In the genomic region with DNA sequence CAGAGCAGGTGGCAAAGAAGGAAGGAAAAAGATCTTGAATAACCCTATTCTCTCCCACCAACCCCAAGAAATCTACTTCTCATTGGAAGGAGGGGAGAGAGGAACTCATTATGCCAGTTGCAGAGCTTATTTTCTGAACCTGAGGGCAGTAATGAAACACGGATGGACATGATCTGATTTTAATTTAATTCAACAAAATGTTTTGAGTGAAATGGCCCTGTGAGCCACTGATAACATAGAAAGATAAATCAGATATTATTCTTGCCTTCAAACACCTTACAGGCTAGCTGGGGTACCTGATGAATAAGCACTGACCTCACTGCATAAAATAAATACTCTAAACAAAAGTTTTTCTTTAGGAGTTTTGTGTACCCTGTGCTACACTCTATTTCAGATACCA, we compare ENCODE assay signal across 19 cellular contexts. TPM values are rescaled to one million over a fixed set of nuclear protein-coding genes. Genes with fewer than 3 reads are reported as not detected.
DNase-seq lines count a peak whose midpoint lies in the region; ATAC-seq and TF ChIP-seq lines count a peak whose summit lies in the region.
"Had no signal": no experiment of that assay in that cellular context is flagged by ENCODE, and none has a peak within 500 bp of the region (broad histone marks: within the 10 kb centered on the region; RNA-seq: fewer than 3 reads in every experiment).

No MANE protein-coding gene starts in this region.

- H3F3A ChIP-seq in SU-DHL-6 (ENCODE audit: insufficient read depth), result no peaks in the 10 kb centered on the region

- H3K79me2 ChIP-seq in SU-DHL-6 (ENCODE audit: insufficient read depth, low read length), result no peaks in the 10 kb centered on the region

- H3K27me3 Mint-ChIP-seq in T-helper 1 cell treated with Interleukin-12 subunit alpha and Interleukin-12 subunit beta and Interleukin-4 antibody, amounts not matched to agents 30 μg/mL and 1 μg/mL, for 36 hours (ENCODE audit: low read depth), result no peaks in the 10 kb centered on the region
- no peaks in the 10 kb centered on the region for H3K27me3 Mint-ChIP-seq in CD8-positive, alpha-beta memory T cell
- H3K27me3 Mint-ChIP-seq in memory B cell, result no peaks in the 10 kb centered on the region

- 63 to 86% methylated on average over 1 of the region's 1 CpG for WGBS in transverse colon (ENCODE audit: low coverage in 1 of 2), 2 donors

- ATAC-seq in memory B cell (ENCODE audit: low read depth) (no peak), HG02885 (IDR thresholded peaks at IDR 0.05; ENCODE audit: poor library complexity, unreplicated experiment) (no peak)

- peaks cover 26% of the 10 kb centered on the region for H3K4me1 ChIP-seq in CD8-positive, alpha-beta memory T cell (ENCODE audit: insufficient read depth, low read length)
- H3K4me1 ChIP-seq in transverse colon, result no peaks in the 10 kb centered on the region
- H3K4me1 ChIP-seq: prostate gland had no signal

- H3K9me3 Mint-ChIP-seq in T-helper 1 cell treated with Interleukin-12 subunit alpha and Interleukin-12 subunit beta and Interleukin-4 antibody, amounts not matched to agents 30 μg/mL and 1 μg/mL, for 36 hours, result no peaks in the 10 kb centered on the region
- no peaks in the 10 kb centered on the region for H3K9me3 Mint-ChIP-seq in CD8-positive, alpha-beta memory T cell
- no peaks in the 10 kb centered on the region for H3K9me3 Mint-ChIP-seq in memory B cell

- H2AFZ ChIP-seq in SU-DHL-6 (ENCODE audit: low read depth, low read length, severe bottlenecking), result no peak overlapping the region

- no peak for TF ChIP-seq EP300 in transverse colon (IDR thresholded peaks at IDR 0.05; ENCODE audit: low read depth)

- no peaks in the 10 kb centered on the region for H3K9me2 ChIP-seq in SU-DHL-6 (replicated peaks; ENCODE audit: insufficient read depth, low read length)

- CTCF ChIA-PET in CD8-positive, alpha-beta memory T cell (lab: Charles Lee), result interaction anchor here (1.5 to 3.4 kb wide), 2 partner anchors 17 to 38 kb away, joined by 4 to 11 read pairs; no protein-coding TSS in a partner anchor

- no peak for TF ChIP-seq CTCF in SU-DHL-6 (IDR thresholded peaks at IDR 0.05; ENCODE audit: insufficient read depth, low read length, poor library complexity, severe bottlenecking)
- no peak for TF ChIP-seq CTCF in transverse colon (IDR thresholded peaks at IDR 0.05)

- H3K9me3 ChIP-seq in CD8-positive, alpha-beta memory T cell (ENCODE audit: low read length), result no peaks in the 10 kb centered on the region
- H3K9me3 ChIP-seq in SU-DHL-6 (ENCODE audit: insufficient read depth, low read length), result no peaks in the 10 kb centered on the region
- no peaks in the 10 kb centered on the region for H3K9me3 ChIP-seq in transverse colon
- H3K9me3 ChIP-seq: prostate gland, tibial artery had no signal

- in situ Hi-C loops in transverse colon (cut with MboI; ENCODE audit: low pct_ligation_motif_present in 1 of 4, low pct_unique_long_range_greater_than_20kb in 1 of 4, low sequenced_read_pairs in 3 of 4), result no loop called here

- intact Hi-C loops in transverse colon (cut with DNase I; ENCODE audit: low total_unique reads), result no loop called here

- peak overlapping the region; percentile 38 for H3K4me2 ChIP-seq in SU-DHL-6 (ENCODE audit: low read depth, low read length, poor library complexity, severe bottlenecking)
- H3K4me2 ChIP-seq: smooth muscle cell had no signal

- H3K36me3 Mint-ChIP-seq in T-helper 1 cell treated with Interleukin-12 subunit alpha and Interleukin-12 subunit beta and Interleukin-4 antibody, amounts not matched to agents 30 μg/mL and 1 μg/mL, for 36 hours (ENCODE audit: low read depth), result peaks cover 29% of the 10 kb centered on the region
- H3K36me3 Mint-ChIP-seq in CD8-positive, alpha-beta memory T cell, result peaks cover 0 to 11% (median under 1%) of the 10 kb centered on the region in 3 donors
- H3K36me3 Mint-ChIP-seq in memory B cell, result peaks cover 13% of the 10 kb centered on the region

- no peak for TF ChIP-seq POLR2A in transverse colon (IDR thresholded peaks at IDR 0.05)

- no peak overlapping the region for H3K4me3 ChIP-seq in CD8-positive, alpha-beta memory T cell (ENCODE audit: low read length)
- no peak overlapping the region for H3K4me3 ChIP-seq in SU-DHL-6 (ENCODE audit: insufficient read depth, low read length, poor library complexity, severe bottlenecking)
- no peak overlapping the region for H3K4me3 ChIP-seq in transverse colon
- H3K4me3 ChIP-seq: BLaER1, prostate gland, smooth muscle cell, tibial artery had no signal

- H3K9ac ChIP-seq in SU-DHL-6 (ENCODE audit: low read length), result no peak overlapping the region
- H3K9ac ChIP-seq: BLaER1 had no signal

- POLR2A ChIA-PET in CD8-positive, alpha-beta memory T cell (lab: Charles Lee), result no interaction called here

- peak overlapping the region; percentile 57 for H3K4me3 Mint-ChIP-seq in T-helper 1 cell treated with Interleukin-12 subunit alpha and Interleukin-12 subunit beta and Interleukin-4 antibody, amounts not matched to agents 30 μg/mL and 1 μg/mL, for 36 hours
- H3K4me3 Mint-ChIP-seq in CD8-positive, alpha-beta memory T cell, result no peak overlapping the region
- H3K4me3 Mint-ChIP-seq in memory B cell, result no peak overlapping the region

- no peak overlapping the region for H3K27ac ChIP-seq in CD8-positive, alpha-beta memory T cell (ENCODE audit: low read depth, low read length)
- H3K27ac ChIP-seq in SU-DHL-6 (ENCODE audit: low read depth, low read length), result peak overlapping the region; percentile 48; the same call in 1 of the 2 replicates
- H3K27ac ChIP-seq in transverse colon, result peak overlapping the region in 1 of 4 donors; percentile 29
- H3K27ac ChIP-seq: BLaER1, prostate gland, tibial artery had no signal

- no peaks in the 10 kb centered on the region for H3K27me3 ChIP-seq in CD8-positive, alpha-beta memory T cell (ENCODE audit: insufficient read depth, low read length, poor library complexity, severe bottlenecking)
- H3K27me3 ChIP-seq in SU-DHL-6 (ENCODE audit: low read length) (no peaks in the 10 kb centered on the region), transverse colon (no peaks in the 10 kb centered on the region)
- H3K27me3 ChIP-seq: BLaER1, tibial artery had no signal

- no peaks in the 10 kb centered on the region for H3K36me3 ChIP-seq in CD8-positive, alpha-beta memory T cell (ENCODE audit: insufficient read depth, low read length)
- H3K36me3 ChIP-seq in SU-DHL-6 (ENCODE audit: low read length) (no peaks in the 10 kb centered on the region), transverse colon (no peaks in the 10 kb centered on the region)
- H3K36me3 ChIP-seq: BLaER1, prostate gland, tibial artery had no signal

- no peaks in the 10 kb centered on the region for H4K20me1 ChIP-seq in SU-DHL-6 (ENCODE audit: low read depth, low read length)
- H4K20me1 ChIP-seq: BLaER1 had no signal

- peaks cover 59% of the 10 kb centered on the region for H3K4me1 Mint-ChIP-seq in T-helper 1 cell treated with Interleukin-12 subunit alpha and Interleukin-12 subunit beta and Interleukin-4 antibody, amounts not matched to agents 30 μg/mL and 1 μg/mL, for 36 hours (ENCODE audit: low read depth)
- peaks cover 18 to 58% (median 38%) of the 10 kb centered on the region in 3 donors for H3K4me1 Mint-ChIP-seq in CD8-positive, alpha-beta memory T cell
- peaks cover 39% of the 10 kb centered on the region for H3K4me1 Mint-ChIP-seq in memory B cell

- DNase-seq in T-helper 1 cell, result no peak
- DNase-seq in CD8-positive, alpha-beta memory T cell, result no peak
- no peak for DNase-seq in memory B cell (ENCODE audit: low spot score in 2 of 2)
- no peak for DNase-seq in inferior parietal cortex (ENCODE audit: extremely low spot score)
- no peak for DNase-seq in transverse colon
- DNase-seq: 8988T, DMS79 treated with DMSO at 0.1 percent for 48 hours, islet precursor cell, mammary epithelial cell, NCI-H2227 treated with DMSO at 0.1 percent for 48 hours, tibial artery had no signal

- peak overlapping the region; percentile 97 for H3K27ac Mint-ChIP-seq in T-helper 1 cell treated with Interleukin-12 subunit alpha and Interleukin-12 subunit beta and Interleukin-4 antibody, amounts not matched to agents 30 μg/mL and 1 μg/mL, for 36 hours
- H3K27ac Mint-ChIP-seq in CD8-positive, alpha-beta memory T cell, result peak overlapping the region in 7 of 8 donors; percentile 6 to 89 (median 38)
- H3K27ac Mint-ChIP-seq in memory B cell, result peak overlapping the region; percentile 85

RNA-seq across cellular contexts. Expression of a gene that starts 30.3 kb away (rescaled TPM):
- total RNA-seq in CD8-positive, alpha-beta memory T cell, result 10 to 100 TPM; 18.8 to 20.9 TPM
- polyA plus RNA-seq in CD8-positive, alpha-beta memory T cell, result 10.3 TPM
- total RNA-seq in transverse colon, result 10 to 100 TPM in 1 of 4 donors, 1 to 10 TPM in 2, under 1 TPM in 1; 0.41 to 10.7 (median 7.6) TPM
- total RNA-seq: RPMI7951 had no signal
- polyA plus RNA-seq: neural cell had no signal

RNA-seq across cellular contexts. Expression of a gene that starts 47.3 kb away (rescaled TPM):
- 10 to 100 TPM; 35.7 to 37.9 TPM for total RNA-seq in CD8-positive, alpha-beta memory T cell
- 39.0 TPM for polyA plus RNA-seq in CD8-positive, alpha-beta memory T cell
- 10 to 100 TPM in 3 of 4 donors, under 1 TPM in 1; 1.00 to 60.3 (median 32.0) TPM for total RNA-seq in transverse colon

Comparison
In these comparisons a context has a peak if more than half of its experiments do, and no peak if none do; other contexts are left out.
1. H3K27ac Mint-ChIP-seq: peak in every context shown above with its lines; median percentile 97 in T-helper 1 cell treated with Interleukin-12 subunit alpha and Interleukin-12 subunit beta and Interleukin-4 antibody, amounts not matched to agents 30 μg/mL and 1 μg/mL, for 36 hours; 85 in memory B cell; 38 in CD8-positive, alpha-beta memory T cell.